Comparison of ENCODE assay signal across 15 cellular contexts in the genomic region with DNA sequence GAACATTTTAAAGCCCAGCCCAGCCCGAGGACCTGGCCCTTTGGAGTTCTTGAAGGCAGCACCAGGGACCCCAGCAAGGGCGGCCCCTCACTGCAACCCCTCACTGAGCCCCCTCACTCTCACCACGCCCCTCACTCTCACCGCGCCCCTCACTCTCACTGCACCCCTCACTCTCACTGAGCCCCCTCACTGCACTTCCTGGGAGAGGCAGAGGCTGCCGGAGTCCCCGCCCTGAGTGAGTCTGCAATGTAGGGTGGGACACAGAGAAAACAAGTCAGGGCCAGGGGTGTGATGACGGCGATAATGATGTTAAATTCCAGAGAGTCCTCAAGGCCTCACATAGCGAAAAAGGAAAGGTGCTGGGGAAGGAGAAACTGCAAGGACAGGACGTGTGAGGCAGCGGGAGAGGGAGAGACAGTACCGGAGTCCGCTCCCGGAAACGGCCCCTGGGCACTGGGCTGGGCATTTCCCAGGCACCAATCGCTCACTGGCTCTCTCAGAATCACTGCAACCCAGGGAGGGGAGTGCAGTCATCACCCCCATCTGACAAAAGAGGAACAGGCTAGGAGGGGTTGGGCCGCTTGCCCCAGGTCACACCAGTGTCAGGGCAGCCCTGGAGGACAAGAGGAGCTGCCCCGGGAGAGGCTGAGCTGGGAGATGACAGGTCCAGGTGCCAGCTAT. TPM values are rescaled to one million over a fixed set of nuclear protein-coding genes. Genes with fewer than 3 reads are reported as not detected.
DNase-seq lines count a peak whose midpoint lies in the region; ATAC-seq and TF ChIP-seq lines count a peak whose summit lies in the region.
"Had no signal": no experiment of that assay in that cellular context is flagged by ENCODE, and none has a peak within 500 bp of the region (broad histone marks: within the 10 kb centered on the region; RNA-seq: fewer than 3 reads in every experiment).

No MANE protein-coding gene starts in this region.

- H3K4me3 Mint-ChIP-seq in activated CD4-positive, alpha-beta memory T cell treated with anti-CD3 and anti-CD28 coated beads for 36 hours, result no peak overlapping the region
- H3K4me3 Mint-ChIP-seq in activated CD4-positive, alpha-beta memory T cell treated with anti-CD3 and anti-CD28 coated beads, Interleukin-2, amount 10 ng/mL, durations not matched to agents 7 days and 5 days, result no peak overlapping the region
- peak overlapping the region; percentile 5 to 38 for H3K4me3 Mint-ChIP-seq in stimulated activated naive B cell treated with anti-CD40 and anti-IgM and Interleukin-4, amounts not matched to agents 10 μg/mL and 1 μg/mL and 100 μg/mL, for 72 hours
- H3K4me3 Mint-ChIP-seq in HFFc6, result no peak overlapping the region

- peak overlapping the region; percentile 55 for H3K27ac Mint-ChIP-seq in activated CD4-positive, alpha-beta memory T cell treated with anti-CD3 and anti-CD28 coated beads for 36 hours
- H3K27ac Mint-ChIP-seq in activated CD4-positive, alpha-beta memory T cell treated with anti-CD3 and anti-CD28 coated beads, Interleukin-2, amount 10 ng/mL, durations not matched to agents 7 days and 5 days, result no peak overlapping the region
- H3K27ac Mint-ChIP-seq in stimulated activated naive B cell treated with anti-CD40 and anti-IgM and Interleukin-4, amounts not matched to agents 10 μg/mL and 1 μg/mL and 100 μg/mL, for 72 hours, result peak overlapping the region; percentile 92
- no peak overlapping the region for H3K27ac Mint-ChIP-seq in HFFc6

- H3K27me3 Mint-ChIP-seq in activated CD4-positive, alpha-beta memory T cell treated with anti-CD3 and anti-CD28 coated beads for 36 hours, result no peaks in the 10 kb centered on the region
- no peaks in the 10 kb centered on the region for H3K27me3 Mint-ChIP-seq in activated CD4-positive, alpha-beta memory T cell treated with anti-CD3 and anti-CD28 coated beads, Interleukin-2, amount 10 ng/mL, durations not matched to agents 7 days and 5 days
- no peaks in the 10 kb centered on the region for H3K27me3 Mint-ChIP-seq in stimulated activated naive B cell treated with anti-CD40 and anti-IgM and Interleukin-4, amounts not matched to agents 10 μg/mL and 1 μg/mL and 100 μg/mL, for 72 hours
- peaks cover 53% of the 10 kb centered on the region for H3K27me3 Mint-ChIP-seq in HFFc6 (ENCODE audit: insufficient read depth)

- peak; percentile 69 for ATAC-seq in Panc1
- peak; percentile 45 to 47 for ATAC-seq in stimulated activated naive B cell treated with anti-CD40 and anti-IgM and Interleukin-4, amounts not matched to agents 10 μg/mL and 1 μg/mL and 100 μg/mL, for 72 hours (replicated peaks)
- ATAC-seq in HG03521 (IDR thresholded peaks at IDR 0.05; ENCODE audit: unreplicated experiment), result no peak
- ATAC-seq: A549 had no signal

- in situ Hi-C loops in Panc1 (cut with HindIII; ENCODE audit: low pct_unique_long_range_greater_than_20kb, low sequenced_read_pairs), result no loop called here

- no peaks in the 10 kb centered on the region for H3K27me3 ChIP-seq in Panc1 (ENCODE audit: control insufficient read depth, insufficient read depth, low read length)
- H3K27me3 ChIP-seq: stomach had no signal

- CTCF ChIA-PET in activated CD4-positive, alpha-beta memory T cell treated with anti-CD3 and anti-CD28 coated beads for 36 hours (lab: Charles Lee), result no interaction called here
- CTCF ChIA-PET in activated CD4-positive, alpha-beta memory T cell treated with anti-CD3 and anti-CD28 coated beads, Interleukin-2, amount 10 ng/mL, durations not matched to agents 7 days and 5 days (lab: Charles Lee), result interaction anchor here (0.8 to 2.0 kb wide), 3 partner anchors 18 to 37 kb away, joined by 4 to 10 read pairs (median 5); a partner anchor contains a TSS
- CTCF ChIA-PET in Panc1 (lab: Charles Lee), result no interaction called here

- intact Hi-C loops in activated CD4-positive, alpha-beta memory T cell treated with anti-CD3 and anti-CD28 coated beads for 36 hours (cut with micrococcal nuclease), result no loop called here
- intact Hi-C loops in Panc1 (cut with micrococcal nuclease; ENCODE audit: unreplicated experiment), result no loop called here

- peaks cover 9% of the 10 kb centered on the region; the same call in 1 of the 2 replicates for H3K4me1 ChIP-seq in Panc1 (ENCODE audit: control insufficient read depth, insufficient read depth, low read length)
- H3K4me1 ChIP-seq: A549 had no signal

- no peak for DNase-seq in activated CD4-positive, alpha-beta memory T cell treated with anti-CD3 and anti-CD28 coated beads for 36 hours
- DNase-seq in activated CD4-positive, alpha-beta memory T cell treated with anti-CD3 and anti-CD28 coated beads, Interleukin-2, amount 10 ng/mL, durations not matched to agents 7 days and 5 days, result no peak
- DNase-seq in Panc1 (ENCODE audit: low read depth, low spot score), result no peak
- no peak for DNase-seq in epithelial cell of prostate (ENCODE audit: low read depth, low spot score)
- no peak for DNase-seq in stimulated activated naive B cell treated with anti-CD40 and anti-IgM and Interleukin-4, amounts not matched to agents 10 μg/mL and 1 μg/mL and 100 μg/mL, for 72 hours
- no peak for DNase-seq in HFFc6
- no peak for DNase-seq in cerebellar cortex (ENCODE audit: low spot score)
- DNase-seq: activated CD8-positive, alpha-beta memory T cell treated with anti-CD3 and anti-CD28 coated beads, Interleukin-2, amount 50 U/mL, for 48 hours; DMS79 treated with DMSO at 0.1 percent for 48 hours; foreskin fibroblast; islet precursor cell; NCI-H187; stomach had no signal

- BruUV-seq in Panc1 (replicated peaks; lab: Mats Ljungman, UMichigan), result no TSS peak

- peaks cover 96% of the 10 kb centered on the region for H3K4me1 Mint-ChIP-seq in activated CD4-positive, alpha-beta memory T cell treated with anti-CD3 and anti-CD28 coated beads for 36 hours (ENCODE audit: low read depth)
- peaks cover 93% of the 10 kb centered on the region for H3K4me1 Mint-ChIP-seq in activated CD4-positive, alpha-beta memory T cell treated with anti-CD3 and anti-CD28 coated beads, Interleukin-2, amount 10 ng/mL, durations not matched to agents 7 days and 5 days
- H3K4me1 Mint-ChIP-seq in stimulated activated naive B cell treated with anti-CD40 and anti-IgM and Interleukin-4, amounts not matched to agents 10 μg/mL and 1 μg/mL and 100 μg/mL, for 72 hours, result peaks cover 75 to 97% of the 10 kb centered on the region in 2 donors
- H3K4me1 Mint-ChIP-seq in HFFc6 (ENCODE audit: low read depth), result peaks cover 15% of the 10 kb centered on the region

- no peaks in the 10 kb centered on the region for H3K9me3 Mint-ChIP-seq in activated CD4-positive, alpha-beta memory T cell treated with anti-CD3 and anti-CD28 coated beads for 36 hours
- H3K9me3 Mint-ChIP-seq in activated CD4-positive, alpha-beta memory T cell treated with anti-CD3 and anti-CD28 coated beads, Interleukin-2, amount 10 ng/mL, durations not matched to agents 7 days and 5 days, result no peaks in the 10 kb centered on the region
- H3K9me3 Mint-ChIP-seq in stimulated activated naive B cell treated with anti-CD40 and anti-IgM and Interleukin-4, amounts not matched to agents 10 μg/mL and 1 μg/mL and 100 μg/mL, for 72 hours, result no peaks in the 10 kb centered on the region
- no peaks in the 10 kb centered on the region for H3K9me3 Mint-ChIP-seq in HFFc6

- no peak for TF ChIP-seq CTCF in Panc1 (IDR thresholded peaks at IDR 0.05)
- TF ChIP-seq CTCF in HFFc6 (IDR thresholded peaks at IDR 0.05), result no peak

- no peaks in the 10 kb centered on the region for H3K9me3 ChIP-seq in Panc1 (ENCODE audit: control insufficient read depth, insufficient read depth, low read depth, low read length)
- H3K9me3 ChIP-seq: A549, stomach had no signal

- H3K36me3 Mint-ChIP-seq in activated CD4-positive, alpha-beta memory T cell treated with anti-CD3 and anti-CD28 coated beads for 36 hours, result peaks cover 21% of the 10 kb centered on the region
- H3K36me3 Mint-ChIP-seq in activated CD4-positive, alpha-beta memory T cell treated with anti-CD3 and anti-CD28 coated beads, Interleukin-2, amount 10 ng/mL, durations not matched to agents 7 days and 5 days (ENCODE audit: low read depth), result peaks cover 67% of the 10 kb centered on the region
- H3K36me3 Mint-ChIP-seq in stimulated activated naive B cell treated with anti-CD40 and anti-IgM and Interleukin-4, amounts not matched to agents 10 μg/mL and 1 μg/mL and 100 μg/mL, for 72 hours, result peaks cover 36 to 59% of the 10 kb centered on the region in 2 donors
- H3K36me3 Mint-ChIP-seq in HFFc6 (ENCODE audit: low read depth), result no peaks in the 10 kb centered on the region

- H3K27ac ChIP-seq in Panc1 (ENCODE audit: low read length) (peak overlapping the region; percentile 44; the same call in 1 of the 2 replicates), epithelial cell of prostate (peak overlapping the region; percentile 50)
- H3K27ac ChIP-seq: A549 had no signal

- POLR2A ChIA-PET in activated CD4-positive, alpha-beta memory T cell treated with anti-CD3 and anti-CD28 coated beads for 36 hours (lab: Charles Lee), result no interaction called here
- POLR2A ChIA-PET in activated CD4-positive, alpha-beta memory T cell treated with anti-CD3 and anti-CD28 coated beads, Interleukin-2, amount 10 ng/mL, durations not matched to agents 7 days and 5 days (lab: Charles Lee), result interaction anchor here (1.2 to 5.4 kb wide), 3 partner anchors 24 to 43 kb away, joined by 5 to 24 read pairs (median 5); a partner anchor contains a TSS
- POLR2A ChIA-PET in Panc1 (lab: Charles Lee), result interaction anchor here (0.7 kb wide), 1 partner anchor 1235 kb away, joined by 3 read pairs; no protein-coding TSS in a partner anchor

- H3K36me3 ChIP-seq in Panc1 (ENCODE audit: control insufficient read depth, insufficient read depth, low read length), result no peaks in the 10 kb centered on the region
- H3K36me3 ChIP-seq: stomach had no signal

- H3K4me3 ChIP-seq in Panc1 (ENCODE audit: low read depth in 2 of 2, low read length in 2 of 2), result peak overlapping the region; percentile 3 to 43; a peak in 3 of 4 replicates
- H3K4me3 ChIP-seq: A549, stomach had no signal

RNA-seq across cellular contexts. Expression of a gene that starts 24.9 kb away (rescaled TPM):
- 10 to 100 TPM; 73.0 to 74.7 TPM for total RNA-seq in activated CD4-positive, alpha-beta memory T cell treated with anti-CD3 and anti-CD28 coated beads for 36 hours
- 100 to 1,000 TPM; 168 to 175 TPM for total RNA-seq in activated CD4-positive, alpha-beta memory T cell treated with anti-CD3 and anti-CD28 coated beads, Interleukin-2, amount 10 ng/mL, durations not matched to agents 7 days and 5 days
- total RNA-seq in Panc1 (2021; ENCODE audit: unreplicated experiment), result 21.3 TPM
- polyA plus RNA-seq in Panc1 (2012; ENCODE audit: insufficient read length), result 20.1 TPM
- under 1 TPM in 3 of 6 experiments, not detected in 3; 0.09 to 0.61 (median 0.19) TPM for total RNA-seq in HFFc6 (2021; fragmentation: NEBNext Ultra II Directional; extraction: Animal tissue kit (Norgen Biotek cat#: 25700))

Comparison
In these comparisons a context has a peak if more than half of its experiments do, and no peak if none do; other contexts are left out.
1. H3K27ac Mint-ChIP-seq: peak in activated CD4-positive, alpha-beta memory T cell treated with anti-CD3 and anti-CD28 coated beads for 36 hours (single experiment) and stimulated activated naive B cell treated with anti-CD40 and anti-IgM and Interleukin-4, amounts not matched to agents 10 μg/mL and 1 μg/mL and 100 μg/mL, for 72 hours (single experiment); none in activated CD4-positive, alpha-beta memory T cell treated with anti-CD3 and anti-CD28 coated beads, Interleukin-2, amount 10 ng/mL, durations not matched to agents 7 days and 5 days (single experiment) and HFFc6 (single experiment).
2. H3K4me3 Mint-ChIP-seq: peak in stimulated activated naive B cell treated with anti-CD40 and anti-IgM and Interleukin-4, amounts not matched to agents 10 μg/mL and 1 μg/mL and 100 μg/mL, for 72 hours (2 of 2); none in activated CD4-positive, alpha-beta memory T cell treated with anti-CD3 and anti-CD28 coated beads for 36 hours (single experiment), activated CD4-positive, alpha-beta memory T cell treated with anti-CD3 and anti-CD28 coated beads, Interleukin-2, amount 10 ng/mL, durations not matched to agents 7 days and 5 days (single experiment) and HFFc6 (single experiment).
3. RNA of a gene that starts 24.9 kb away (total RNA-seq): 168 to 175 TPM in activated CD4-positive, alpha-beta memory T cell treated with anti-CD3 and anti-CD28 coated beads, Interleukin-2, amount 10 ng/mL, durations not matched to agents 7 days and 5 days, 73.0 to 74.7 TPM in activated CD4-positive, alpha-beta memory T cell treated with anti-CD3 and anti-CD28 coated beads for 36 hours and 21.3 TPM in Panc1 (single experiment); 0.09 to 0.61 TPM in HFFc6; every median in the first group is over 10 times any median in the second.